ENCODE assay signal across 8 cellular contexts in genomic region chr2:160970052-160970846, GRCh38.
DNase-seq lines count a peak whose midpoint lies in the region; ATAC-seq, FAIRE-seq and TF ChIP-seq lines count a peak whose summit lies in the region.

No MANE protein-coding gene starts in this region.

- FAIRE-seq in RCC 7860 (lab: Jason Lieb, UNC) = peak; percentile 73

- DNase-seq in COR-L47 (lab: John Stamatoyannopoulos, UW) (peak; percentile 50), HT-29 (ENCODE audit: low spot score) (peak; percentile 95), RCC 7860 (ENCODE audit: low spot score) (peak; percentile 66), epithelial cell of proximal tubule (ENCODE audit: low read depth) (peak; percentile 79), myocyte (ENCODE audit: low read depth) (peak; percentile 86), occipital lobe (lab: John Stamatoyannopoulos, UW) (no peak)
- no peak for DNase-seq in activated CD4-positive, alpha-beta T cell treated with anti-CD3 and anti-CD28 coated beads, Interleukin-2, amount 50 U/mL, for 48 hours

- TF ChIP-seq CTCF in epithelial cell of proximal tubule (conservative IDR thresholded peaks at IDR 0.05; ENCODE audit: low read depth, low read length) = peak; percentile 84

- peak overlapping the region; percentile 36 for H3K4me3 ChIP-seq in epithelial cell of proximal tubule (ENCODE audit: low read depth, low read length)

- ATAC-seq in GM18909 (IDR thresholded peaks at IDR 0.05; ENCODE audit: poor library complexity, unreplicated experiment) = no peak

Comparison
In these comparisons a context has a peak if more than half of its experiments do, and no peak if none do; other contexts are left out.
1. DNase-seq: peak in COR-L47 (single experiment), HT-29 (single experiment), RCC 7860 (single experiment), epithelial cell of proximal tubule (single experiment) and myocyte (single experiment); none in activated CD4-positive, alpha-beta T cell treated with anti-CD3 and anti-CD28 coated beads, Interleukin-2, amount 50 U/mL, for 48 hours (0 of 2) and occipital lobe (single experiment).